ENCODE assay signal across 22 cellular contexts in the genomic region with DNA sequence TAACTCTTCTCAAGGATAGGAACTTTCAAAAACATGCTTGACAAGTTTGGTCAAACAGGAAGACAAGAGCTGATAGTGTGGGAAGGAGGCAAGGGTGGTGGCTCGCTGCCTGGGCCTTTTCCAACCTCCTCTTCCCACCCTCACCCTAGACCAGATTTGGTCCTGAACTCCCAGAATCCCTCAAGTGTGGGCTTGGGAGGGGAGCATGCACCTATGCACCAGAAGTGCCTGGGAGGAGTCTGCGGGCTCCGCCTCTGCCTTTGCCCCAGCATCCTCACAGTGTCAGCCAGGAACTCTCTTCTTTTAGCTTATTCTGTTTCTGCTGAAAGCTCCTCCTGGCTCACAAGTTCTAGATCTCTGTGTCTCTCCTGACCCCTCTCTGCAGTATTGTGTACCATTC.
DNase-seq lines count a peak whose midpoint lies in the region; ATAC-seq and TF ChIP-seq lines count a peak whose summit lies in the region.
"Had no signal": no experiment of that assay in that cellular context is flagged by ENCODE, and none has a peak within 500 bp of the region (broad histone marks: within the 10 kb centered on the region; RNA-seq: fewer than 3 reads in every experiment).

No MANE protein-coding gene starts in this region.

- BruUV-seq in mammary epithelial cell (replicated peaks; lab: Mats Ljungman, UMichigan) (no TSS peak), Panc1 (replicated peaks; lab: Mats Ljungman, UMichigan) (no TSS peak)

- H3K79me2 ChIP-seq in mammary epithelial cell (ENCODE audit: insufficient read depth, low read length): no peaks in the 10 kb centered on the region

- intact Hi-C loops in mammary epithelial cell (cut with micrococcal nuclease): no loop called here
- intact Hi-C loops in breast epithelium (cut with DNase I; ENCODE audit: low total_unique reads): no loop called here
- intact Hi-C loops in Panc1 (cut with micrococcal nuclease; ENCODE audit: unreplicated experiment): no loop called here

- dilution Hi-C loops in mammary epithelial cell (cut with HindIII; ENCODE audit: low sequenced_read_pairs): no loop called here

- 71% methylated on average over 3 of the region's 3 CpGs for WGBS in mammary epithelial cell (ENCODE audit: low coverage, missing lambda C conversion rate)

- POLR2A ChIA-PET in Panc1 (lab: Charles Lee): interaction anchor here (0.6 kb wide), 1 partner anchor 231 kb away, joined by 3 read pairs; no protein-coding TSS in a partner anchor

- TF ChIP-seq CTCF in mammary epithelial cell (conservative IDR thresholded peaks at IDR 0.05 in 1 of 2, IDR thresholded peaks at IDR 0.05 in 1 of 2; ENCODE audit: extremely low read depth in 1 of 2, insufficient read depth in 1 of 2, low read depth in 1 of 2, low read length in 2 of 2) (no peak), breast epithelium (IDR thresholded peaks at IDR 0.05) (no peak), Panc1 (IDR thresholded peaks at IDR 0.05) (no peak)

- H3K36me3 ChIP-seq in mammary epithelial cell (ENCODE audit: insufficient read depth, low read length) (no peaks in the 10 kb centered on the region), breast epithelium (no peaks in the 10 kb centered on the region), Panc1 (ENCODE audit: control insufficient read depth, insufficient read depth, low read length) (no peaks in the 10 kb centered on the region)
- H3K36me3 ChIP-seq: BE2C; BLaER1 treated with 17β-estradiol and CSF1 and Interleukin-3, amounts not matched to agents 10 nM and 100 nM; HAP-1 had no signal

- ATAC-seq in Panc1 (0 out of 2 replicates have a peak, but pooled peaks have one; percentile 18), GM19395 (IDR thresholded peaks at IDR 0.05; ENCODE audit: unreplicated experiment) (no peak)
- ATAC-seq: A549, GM12878 had no signal

- H3K9me3 ChIP-seq in mammary epithelial cell (replicated peaks; ENCODE audit: insufficient read depth, low read length) (no peaks in the 10 kb centered on the region), breast epithelium (no peaks in the 10 kb centered on the region), Panc1 (ENCODE audit: control insufficient read depth, insufficient read depth, low read depth, low read length) (no peaks in the 10 kb centered on the region)
- H3K9me3 ChIP-seq: A549, BE2C, HAP-1 had no signal

- H4K20me1 ChIP-seq in mammary epithelial cell (ENCODE audit: insufficient read depth, low read length): no peaks in the 10 kb centered on the region
- H4K20me1 ChIP-seq: BLaER1 treated with 17β-estradiol and CSF1 and Interleukin-3, amounts not matched to agents 10 nM and 100 nM had no signal

- DNase-seq in mammary epithelial cell: no peak
- DNase-seq in breast epithelium (ENCODE audit: low spot score in 2 of 2): no peak
- DNase-seq in Panc1 (ENCODE audit: low read depth, low spot score): no peak
- peak; percentile 42 for DNase-seq in islet precursor cell
- DNase-seq in SW 1271 (lab: John Stamatoyannopoulos, UW): no peak
- no peak for DNase-seq in foreskin melanocyte
- DNase-seq: 8988T; ACHN; AML-193; BE2C; CD4-positive, alpha-beta T cell; CD8-positive, alpha-beta memory T cell; DMS 273 treated with DMSO at 0.1 percent for 48 hours; DMS79; EL; GDM1; GOT3 had no signal

- peaks cover 12% of the 10 kb centered on the region for H3K4me1 ChIP-seq in mammary epithelial cell (ENCODE audit: insufficient read depth, low read length)
- H3K4me1 ChIP-seq in breast epithelium: no peaks in the 10 kb centered on the region
- H3K4me1 ChIP-seq in Panc1 (ENCODE audit: control insufficient read depth, insufficient read depth, low read length): no peaks in the 10 kb centered on the region
- H3K4me1 ChIP-seq: A549; BE2C; BLaER1 treated with 17β-estradiol and CSF1 and Interleukin-3, amounts not matched to agents 10 nM and 100 nM; HAP-1 had no signal

- H2AFZ ChIP-seq in mammary epithelial cell (ENCODE audit: low read depth, low read length): peak overlapping the region; percentile 54

- no peak overlapping the region for H3K9ac ChIP-seq in mammary epithelial cell (ENCODE audit: insufficient read depth, low read length)
- H3K9ac ChIP-seq: BLaER1 treated with 17β-estradiol and CSF1 and Interleukin-3, amounts not matched to agents 10 nM and 100 nM had no signal

- in situ Hi-C loops in mammary epithelial cell (cut with MboI; ENCODE audit: low sequenced_read_pairs in 2 of 2) (no loop called here), Panc1 (cut with HindIII; ENCODE audit: low pct_unique_long_range_greater_than_20kb, low sequenced_read_pairs) (no loop called here)

- H3K4me3 ChIP-seq in mammary epithelial cell (replicated peaks in 1 of 3; ENCODE audit: insufficient read depth in 1 of 3, low read depth in 2 of 3, low read length in 3 of 3): no peak overlapping the region
- no peak overlapping the region for H3K4me3 ChIP-seq in breast epithelium
- no peak overlapping the region for H3K4me3 ChIP-seq in Panc1 (ENCODE audit: low read depth in 2 of 2, low read length in 2 of 2)
- H3K4me3 ChIP-seq: A549; BLaER1 treated with 17β-estradiol and CSF1 and Interleukin-3, amounts not matched to agents 10 nM and 100 nM; GM12878; HAP-1 had no signal

- no peak overlapping the region for H3K27ac ChIP-seq in mammary epithelial cell (ENCODE audit: insufficient read depth, low read depth, low read length)
- no peak overlapping the region for H3K27ac ChIP-seq in breast epithelium
- no peak overlapping the region for H3K27ac ChIP-seq in Panc1 (ENCODE audit: low read length)
- H3K27ac ChIP-seq: A549; BLaER1 treated with 17β-estradiol and CSF1 and Interleukin-3, amounts not matched to agents 10 nM and 100 nM had no signal

- no peaks in the 10 kb centered on the region for H3K27me3 ChIP-seq in mammary epithelial cell (ENCODE audit: insufficient read depth, low read length)
- no peaks in the 10 kb centered on the region for H3K27me3 ChIP-seq in breast epithelium
- no peaks in the 10 kb centered on the region for H3K27me3 ChIP-seq in Panc1 (ENCODE audit: control insufficient read depth, insufficient read depth, low read length)
- H3K27me3 ChIP-seq: BLaER1 treated with 17β-estradiol and CSF1 and Interleukin-3, amounts not matched to agents 10 nM and 100 nM had no signal

- CTCF ChIA-PET in mammary epithelial cell (lab: Charles Lee; ENCODE audit: low non-redundant PET) (no interaction called here), Panc1 (lab: Charles Lee) (no interaction called here)

- H3K4me2 ChIP-seq in mammary epithelial cell (ENCODE audit: insufficient read depth, low read depth, low read length): no peak overlapping the region
- H3K4me2 ChIP-seq: A549; BLaER1 treated with 17β-estradiol and CSF1 and Interleukin-3, amounts not matched to agents 10 nM and 100 nM had no signal

- TF ChIP-seq POLR2A in breast epithelium (IDR thresholded peaks at IDR 0.05): no peak
